11 cellular contexts compared by ENCODE assay signal in genomic region chr2:144630459-144631215, GRCh38.
DNase-seq lines count a peak whose midpoint lies in the region; ATAC-seq and TF ChIP-seq lines count a peak whose summit lies in the region.
"Had no signal": no experiment of that assay in that cellular context is flagged by ENCODE, and none has a peak within 500 bp of the region (broad histone marks: within the 10 kb centered on the region; RNA-seq: fewer than 3 reads in every experiment).

No MANE protein-coding gene starts in this region.

- no peak overlapping the region for H3K27ac Mint-ChIP-seq in CD8-positive, alpha-beta T cell

- no peaks in the 10 kb centered on the region for H3K27me3 ChIP-seq in CD8-positive, alpha-beta T cell (ENCODE audit: insufficient read depth, low read length)
- H3K27me3 ChIP-seq in osteoblast (ENCODE audit: insufficient read depth, low read length) = no peaks in the 10 kb centered on the region
- H3K27me3 ChIP-seq: stomach had no signal

- intact Hi-C loops in CD8-positive, alpha-beta T cell (cut with DNase I, micrococcal nuclease) = no loop called here

- H3K36me3 ChIP-seq in CD8-positive, alpha-beta T cell (ENCODE audit: insufficient read depth, low read length) = no peaks in the 10 kb centered on the region
- no peaks in the 10 kb centered on the region for H3K36me3 ChIP-seq in osteoblast (ENCODE audit: insufficient read depth, low read length)
- H3K36me3 ChIP-seq: stomach had no signal

- H3K36me3 Mint-ChIP-seq in CD8-positive, alpha-beta T cell = no peaks in the 10 kb centered on the region

- H3K4me1 Mint-ChIP-seq in CD8-positive, alpha-beta T cell (ENCODE audit: low read depth) = no peaks in the 10 kb centered on the region

- no peaks in the 10 kb centered on the region for H3K4me1 ChIP-seq in CD8-positive, alpha-beta T cell (ENCODE audit: insufficient read depth, low read length)
- H3K4me1 ChIP-seq in osteoblast (ENCODE audit: insufficient read depth, low read length) = no peaks in the 10 kb centered on the region
- H3K4me1 ChIP-seq: stomach had no signal

- CTCF ChIA-PET in CD8-positive, alpha-beta T cell (lab: Charles Lee) = no interaction called here

- H3K4me3 Mint-ChIP-seq in CD8-positive, alpha-beta T cell = no peak overlapping the region

- no peaks in the 10 kb centered on the region for H4K20me1 ChIP-seq in osteoblast (ENCODE audit: insufficient read depth, low read length)

- no peak for TF ChIP-seq CTCF in CD8-positive, alpha-beta T cell (IDR thresholded peaks at IDR 0.05)
- TF ChIP-seq CTCF in osteoblast (IDR thresholded peaks at IDR 0.05; ENCODE audit: extremely low read depth, low read depth, low read length) = no peak

- DNase-seq in glomerular visceral epithelial cell (ENCODE audit: extremely low spot score) = peak; percentile 76
- DNase-seq in CD8-positive, alpha-beta T cell = no peak
- DNase-seq in osteoblast (ENCODE audit: insufficient read length, low spot score, missing footprints) = no peak
- DNase-seq in AG20443 (ENCODE audit: low spot score) = no peak
- no peak for DNase-seq in HuH-7.5 (ENCODE audit: low spot score)
- DNase-seq: activated T-cell treated with anti-CD3 and anti-CD28 coated beads, Interleukin-2, amount 50 U/mL, for 48 hours; mesenchymal stem cell; stomach had no signal

- H3K27ac ChIP-seq in CD8-positive, alpha-beta T cell (ENCODE audit: low read depth, low read length) = no peak overlapping the region
- H3K27ac ChIP-seq in osteoblast (ENCODE audit: low read depth, low read length) = no peak overlapping the region
- H3K27ac ChIP-seq: stomach had no signal

- H3K9me3 Mint-ChIP-seq in CD8-positive, alpha-beta T cell = peaks cover 3% of the 10 kb centered on the region

- ATAC-seq in GM18519 (IDR thresholded peaks at IDR 0.05; ENCODE audit: low FRiP score, unreplicated experiment) = peak; percentile 98
- peak; percentile 83 for ATAC-seq in GM21526 (IDR thresholded peaks at IDR 0.05; ENCODE audit: low FRiP score, unreplicated experiment)
- ATAC-seq in HG03280 (IDR thresholded peaks at IDR 0.05; ENCODE audit: unreplicated experiment) = peak; percentile 65
- ATAC-seq in CD8-positive, alpha-beta T cell = no peak

- no peak overlapping the region for H3K4me2 ChIP-seq in osteoblast (ENCODE audit: insufficient read depth, low read length)

- no peaks in the 10 kb centered on the region for H3K9me3 ChIP-seq in CD8-positive, alpha-beta T cell (ENCODE audit: low read length)
- H3K9me3 ChIP-seq in osteoblast (ENCODE audit: low read depth, low read length) = no peaks in the 10 kb centered on the region

- H3K79me2 ChIP-seq in osteoblast (ENCODE audit: insufficient read depth, low read length) = no peaks in the 10 kb centered on the region

- peaks cover 6% of the 10 kb centered on the region for H3K27me3 Mint-ChIP-seq in CD8-positive, alpha-beta T cell (ENCODE audit: low read depth)

- POLR2A ChIA-PET in CD8-positive, alpha-beta T cell (lab: Charles Lee) = no interaction called here

- no peak overlapping the region for H3K4me3 ChIP-seq in CD8-positive, alpha-beta T cell (ENCODE audit: low read depth, low read length)
- H3K4me3 ChIP-seq in osteoblast (ENCODE audit: insufficient read depth, low read length) = no peak overlapping the region
- H3K4me3 ChIP-seq: stomach had no signal

- no peak overlapping the region for H2AFZ ChIP-seq in osteoblast (ENCODE audit: low read length)
